17 cellular contexts compared by ENCODE assay signal in genomic region chr15:71444866-71445590, GRCh38.
A peak's percentile ranks its signal among the peaks of the same experiment; 100 is the strongest.
DNase-seq lines count a peak whose midpoint lies in the region; ATAC-seq lines count a peak whose summit lies in the region.
"Had no signal": no experiment of that assay in that cellular context is flagged by ENCODE, and none has a peak within 500 bp of the region (broad histone marks: within the 10 kb centered on the region; RNA-seq: fewer than 3 reads in every experiment).

No MANE protein-coding gene starts in this region.

- H3K79me1 ChIP-seq in mesenchymal stem cell (replicated peaks; ENCODE audit: low read length, poor library complexity, severe bottlenecking): no peaks in the 10 kb centered on the region

- no peak overlapping the region for H2BK12ac ChIP-seq in mesenchymal stem cell (ENCODE audit: low read length in 2 of 2)

- H3K4me1 ChIP-seq in mesenchymal stem cell (ENCODE audit: control insufficient read depth, insufficient read depth, low read depth, low read length): peaks cover 7% of the 10 kb centered on the region
- H3K4me1 ChIP-seq: parathyroid adenoma had no signal

- no peak overlapping the region for H3K9ac ChIP-seq in mesenchymal stem cell (ENCODE audit: low read length)
- H3K9ac ChIP-seq: parathyroid adenoma had no signal

- no peak overlapping the region for H2AFZ ChIP-seq in mesenchymal stem cell (ENCODE audit: low read depth, low read length)
- H2AFZ ChIP-seq: parathyroid adenoma had no signal

- H4K91ac ChIP-seq in mesenchymal stem cell (ENCODE audit: low read length): no peak overlapping the region

- H4K8ac ChIP-seq in mesenchymal stem cell (ENCODE audit: low read length): no peak overlapping the region

- H2AK5ac ChIP-seq in mesenchymal stem cell (ENCODE audit: low read length, severe bottlenecking): no peak overlapping the region

- H3K27ac ChIP-seq in caudate nucleus (ENCODE audit: low read depth, low read length): peak overlapping the region; percentile 76
- peak overlapping the region; percentile 62 for H3K27ac ChIP-seq in mesenchymal stem cell (ENCODE audit: low read length, poor library complexity, severe bottlenecking)
- H3K27ac ChIP-seq: C4-2B, coronary artery, parathyroid adenoma, spleen, vagina had no signal

- H3K9me3 ChIP-seq in mesenchymal stem cell (ENCODE audit: control insufficient read depth, low read length): no peaks in the 10 kb centered on the region
- H3K9me3 ChIP-seq: spleen, vagina had no signal

- 62% methylated on average over 5 of the region's 5 CpGs for WGBS in mesenchymal stem cell

- no peak overlapping the region for H3K18ac ChIP-seq in mesenchymal stem cell (ENCODE audit: low read depth in 1 of 2, low read length in 2 of 2)

- no peak overlapping the region for H3K23ac ChIP-seq in mesenchymal stem cell (ENCODE audit: low read length in 2 of 2)

- no peak overlapping the region for H2BK5ac ChIP-seq in mesenchymal stem cell (ENCODE audit: low read depth, low read length, poor library complexity, severe bottlenecking)

- H3K4me2 ChIP-seq in mesenchymal stem cell (ENCODE audit: low read length, poor library complexity, severe bottlenecking): no peak overlapping the region

- ATAC-seq in GM18520 (IDR thresholded peaks at IDR 0.05; ENCODE audit: unreplicated experiment): no peak
- ATAC-seq in HG02973 (IDR thresholded peaks at IDR 0.05; ENCODE audit: unreplicated experiment): no peak
- ATAC-seq: activated CD8-positive, alpha-beta T cell treated with anti-CD3 and anti-CD28 coated beads, Interleukin-2, amount 10 ng/mL, durations not matched to agents 7 days and 5 days; stimulated activated naive CD8-positive, alpha-beta T cell treated with anti-CD3 and anti-CD28 coated beads, Interleukin-15, amount 100 ng/mL, for 72 hours had no signal

- no peak overlapping the region for H3K4ac ChIP-seq in mesenchymal stem cell (ENCODE audit: low read depth in 1 of 2, low read length in 2 of 2)

- no peak overlapping the region for H2BK120ac ChIP-seq in mesenchymal stem cell (ENCODE audit: low read depth, low read length)

- H2BK15ac ChIP-seq in mesenchymal stem cell (ENCODE audit: low read depth, poor library complexity, severe bottlenecking): no peak overlapping the region

- H3K4me3 ChIP-seq in mesenchymal stem cell (ENCODE audit: insufficient read depth in 1 of 2, low read depth in 1 of 2, low read length in 2 of 2) (no peak overlapping the region), H7 (ENCODE audit: insufficient read depth, low read depth, low read length) (no peak overlapping the region)
- H3K4me3 ChIP-seq: coronary artery, spleen, vagina had no signal

- H3K36me3 ChIP-seq in mesenchymal stem cell (ENCODE audit: control insufficient read depth in 1 of 2, insufficient read depth in 2 of 2, low read depth in 1 of 2, low read length in 2 of 2) (no peaks in the 10 kb centered on the region), H7 (replicated peaks; ENCODE audit: control insufficient read depth, insufficient read depth, low read length) (no peaks in the 10 kb centered on the region)
- H3K36me3 ChIP-seq: spleen, vagina had no signal

- H3K27me3 ChIP-seq in mesenchymal stem cell (ENCODE audit: control insufficient read depth in 1 of 2, insufficient read depth in 1 of 2, low read length in 2 of 2): no peaks in the 10 kb centered on the region
- H3K27me3 ChIP-seq in H7 (ENCODE audit: control insufficient read depth, insufficient read depth, low read length): no peaks in the 10 kb centered on the region
- H3K27me3 ChIP-seq: vagina had no signal

- no peak overlapping the region for H3K14ac ChIP-seq in mesenchymal stem cell (ENCODE audit: low read length in 2 of 2)

- peak; percentile 61 for DNase-seq in EL
- peak; percentile 52 for DNase-seq in NCI-H2171 (lab: John Stamatoyannopoulos, UW)
- peak in 4 of 61 donors; percentile 25 to 61 (median 40) for DNase-seq in caudate nucleus (lab: John Stamatoyannopoulos, UW)
- DNase-seq in mesenchymal stem cell: no peak
- DNase-seq in H7: no peak
- no peak for DNase-seq in GM03348 (ENCODE audit: low spot score)
- DNase-seq: activated CD8-positive, alpha-beta T cell treated with anti-CD3 and anti-CD28 coated beads, Interleukin-2, amount 10 ng/mL, durations not matched to agents 7 days and 5 days; hippocampal formation; NCI-H1048; spleen; stimulated activated naive CD8-positive, alpha-beta T cell treated with anti-CD3 and anti-CD28 coated beads, Interleukin-15, amount 100 ng/mL, for 72 hours had no signal

Comparison
In these comparisons a context has a peak if more than half of its experiments do, and no peak if none do; other contexts are left out.
1. DNase-seq: peak in EL (single experiment) and NCI-H2171 (single experiment); none in mesenchymal stem cell (single experiment), H7 (single experiment) and GM03348 (single experiment).